In genomic region chr2:27889774-27890145, GRCh38 we compare ENCODE assay signal across 8 cellular contexts. TPM values are rescaled to one million over a fixed set of nuclear protein-coding genes. Genes with fewer than 3 reads are reported as not detected.
A peak's percentile ranks its signal among the peaks of the same experiment; 100 is the strongest.
DNase-seq lines count a peak whose midpoint lies in the region; ATAC-seq and TF ChIP-seq lines count a peak whose summit lies in the region.

No MANE protein-coding gene starts in this region.

- in situ Hi-C loops in G401 (cut with HindIII; ENCODE audit: low sequenced_read_pairs), result no loop called here

- H3K27me3 ChIP-seq in neural progenitor cell, result no peaks in the 10 kb centered on the region

- POLR2A ChIA-PET in RWPE1 (lab: Yijun Ruan, JAX; ENCODE audit: low non-redundant PET), result interaction anchor here (0.6 kb wide), 1 partner anchor 502 kb away, joined by 5 read pairs; no protein-coding TSS in a partner anchor

- no peak overlapping the region for H3K9ac ChIP-seq in neural progenitor cell

- peaks cover 21% of the 10 kb centered on the region for H3K4me1 Mint-ChIP-seq in neural progenitor cell

- H3K4me3 ChIP-seq in epithelial cell of esophagus (ENCODE audit: low read length) (peak overlapping the region; percentile 95), neural progenitor cell (peak overlapping the region; percentile 82)

- H2AFZ ChIP-seq in neural progenitor cell (replicated peaks), result peak overlapping the region; percentile 97

- H3K9me3 Mint-ChIP-seq in neural progenitor cell, result no peaks in the 10 kb centered on the region

- H4K20me1 ChIP-seq in neural progenitor cell (ENCODE audit: low read depth), result no peaks in the 10 kb centered on the region

- CTCF ChIA-PET in RWPE1 (lab: Yijun Ruan, JAX), result interaction anchor here (0.6 kb wide), 3 partner anchors 145 to 666 kb away, joined by 3 to 4 read pairs (median 3); no protein-coding TSS in a partner anchor

- H3K36me3 ChIP-seq in neural progenitor cell, result peaks cover under 1% of the 10 kb centered on the region

- no peaks in the 10 kb centered on the region for H3K9me3 ChIP-seq in neural progenitor cell (ENCODE audit: low read depth)

- H3F3A ChIP-seq in neural progenitor cell (ENCODE audit: low read depth), result peaks cover 8% of the 10 kb centered on the region

- peak overlapping the region; percentile 97 for H3K27ac Mint-ChIP-seq in neural progenitor cell

- no peak for ATAC-seq in HG02678 (IDR thresholded peaks at IDR 0.05; ENCODE audit: unreplicated experiment)

- no peak for TF ChIP-seq CTCF in RWPE1 (conservative IDR thresholded peaks at IDR 0.05; ENCODE audit: low read depth)
- TF ChIP-seq CTCF in epithelial cell of esophagus (IDR thresholded peaks at IDR 0.05; ENCODE audit: insufficient read depth, low read depth, low read length, missing control alignments), result no peak
- no peak for TF ChIP-seq CTCF in neural progenitor cell (IDR thresholded peaks at IDR 0.05)

- H3K4me1 ChIP-seq in neural progenitor cell, result peaks cover 7% of the 10 kb centered on the region

- H3K36me3 Mint-ChIP-seq in neural progenitor cell, result no peaks in the 10 kb centered on the region

- peak; percentile 42 for DNase-seq in NK-92 treated with Interleukin-12 subunit alpha and Interleukin-12 subunit beta, amount 100 ng/mL, for 24 hours (lab: John Stamatoyannopoulos, UW)
- no peak for DNase-seq in NK-92 (lab: John Stamatoyannopoulos, UW; ENCODE audit: unreplicated experiment)
- no peak for DNase-seq in RWPE1 (ENCODE audit: low spot score)
- DNase-seq in epithelial cell of esophagus (ENCODE audit: low read depth), result peak; percentile 21
- DNase-seq in neural progenitor cell (ENCODE audit: low spot score), result no peak
- no peak for DNase-seq in NCI-H2081 treated with DMSO at 0.1 percent for 48 hours (lab: John Stamatoyannopoulos, UW)
- DNase-seq in G401 (ENCODE audit: low spot score), result no peak

- H3K79me2 ChIP-seq in neural progenitor cell (ENCODE audit: low read depth), result peaks cover 31% of the 10 kb centered on the region

- peak overlapping the region; percentile 73 for H3K4me2 ChIP-seq in neural progenitor cell

- peak overlapping the region; percentile 96 for H3K4me3 Mint-ChIP-seq in neural progenitor cell

- H3K27me3 Mint-ChIP-seq in neural progenitor cell (ENCODE audit: insufficient read depth, low read depth), result peaks cover 2% of the 10 kb centered on the region

- H3K27ac ChIP-seq in RWPE1 (peak overlapping the region; percentile 91), neural progenitor cell (no peak overlapping the region)

RNA-seq across cellular contexts. Expression of gene RBKS, which starts 0.4 kb away (rescaled TPM):
- total RNA-seq in neural progenitor cell (ENCODE audit: low replicate concordance), result 4.3 and 8.5 TPM in 2 replicates
- 1.1 and 1.3 TPM in 2 replicates for total RNA-seq in G401 (2014; rRNA removed; shearing (Covaris generic))

RNA-seq across cellular contexts. Expression of gene BABAM2, which starts 0.8 kb away (rescaled TPM):
- total RNA-seq in neural progenitor cell (ENCODE audit: low replicate concordance), result 34.6 and 34.8 TPM in 2 replicates
- 26.6 and 42.3 TPM in 2 replicates for total RNA-seq in G401 (2014; rRNA removed; shearing (Covaris generic))

Comparison
In these comparisons a context has a peak if more than half of its experiments do, and no peak if none do; other contexts are left out.
1. DNase-seq: peak in NK-92 treated with Interleukin-12 subunit alpha and Interleukin-12 subunit beta, amount 100 ng/mL, for 24 hours (single experiment) and epithelial cell of esophagus (single experiment); none in NK-92 (single experiment), RWPE1 (single experiment), neural progenitor cell (single experiment), NCI-H2081 treated with DMSO at 0.1 percent for 48 hours (single experiment) and G401 (single experiment).